15 cellular contexts compared by ENCODE assay signal in the genomic region with DNA sequence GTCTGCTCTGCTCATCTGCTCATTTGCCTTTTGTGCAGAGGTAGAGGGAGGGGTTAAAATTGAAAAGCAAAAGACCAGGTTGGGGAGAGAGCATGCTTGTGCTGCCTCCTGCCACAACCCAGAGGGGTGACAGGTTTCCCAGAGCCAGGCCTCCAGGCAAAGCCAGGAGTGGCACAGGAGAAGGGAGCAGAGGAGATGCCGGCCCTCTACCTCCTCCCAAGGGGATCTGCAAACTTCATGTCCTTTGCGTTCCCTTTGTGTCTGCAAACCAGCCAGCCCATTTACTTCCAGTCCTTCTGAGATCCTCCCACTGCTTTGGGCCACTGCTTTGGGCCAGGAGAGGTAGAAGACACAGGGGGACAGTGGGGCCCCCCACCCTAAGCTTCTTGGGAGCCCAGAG.
A peak's percentile ranks its signal among the peaks of the same experiment; 100 is the strongest.
DNase-seq lines count a peak whose midpoint lies in the region; ATAC-seq and TF ChIP-seq lines count a peak whose summit lies in the region.
"Had no signal": no experiment of that assay in that cellular context is flagged by ENCODE, and none has a peak within 500 bp of the region (broad histone marks: within the 10 kb centered on the region; RNA-seq: fewer than 3 reads in every experiment).

No MANE protein-coding gene starts in this region.

- H3K9me3 Mint-ChIP-seq in GM23338 (no peaks in the 10 kb centered on the region), WTC11 (no peaks in the 10 kb centered on the region)
- no peaks in the 10 kb centered on the region for H3K9me3 Mint-ChIP-seq in activated CD4-positive, alpha-beta memory T cell treated with anti-CD3 and anti-CD28 coated beads for 36 hours
- H3K9me3 Mint-ChIP-seq: CD4-positive, alpha-beta memory T cell had no signal

- CTCF ChIA-PET in WTC11 (lab: Charles Lee), result no interaction called here
- CTCF ChIA-PET in activated CD4-positive, alpha-beta memory T cell treated with anti-CD3 and anti-CD28 coated beads for 36 hours (lab: Charles Lee), result no interaction called here

- intact Hi-C loops in activated CD4-positive, alpha-beta memory T cell treated with anti-CD3 and anti-CD28 coated beads for 36 hours (cut with micrococcal nuclease), result no loop called here
- intact Hi-C loops in gastrocnemius medialis (cut with DNase I; ENCODE audit: low total_unique reads), result no loop called here

- ATAC-seq in GM23338 (peak; percentile 15), WTC11 (peak; percentile 8; the same call in 1 of the 2 replicates), gastrocnemius medialis (no peak)
- ATAC-seq: GM12878 had no signal

- H3K9me3 ChIP-seq in skeletal muscle tissue (ENCODE audit: control insufficient read depth in 3 of 3, low read length in 3 of 3) (no peaks in the 10 kb centered on the region), gastrocnemius medialis (no peaks in the 10 kb centered on the region)

- no peaks in the 10 kb centered on the region for H3K9me2 ChIP-seq in GM23338 (ENCODE audit: insufficient read depth)

- H3K27ac ChIP-seq in GM23338 (ENCODE audit: low read depth), result no peak overlapping the region
- peak overlapping the region; percentile 12 for H3K27ac ChIP-seq in layer of hippocampus (ENCODE audit: low read depth, low read length)
- no peak overlapping the region for H3K27ac ChIP-seq in skeletal muscle tissue (ENCODE audit: low read depth, low read length)
- H3K27ac ChIP-seq in gastrocnemius medialis, result no peak overlapping the region

- POLR2A ChIA-PET in WTC11 (lab: Charles Lee), result no interaction called here
- POLR2A ChIA-PET in activated CD4-positive, alpha-beta memory T cell treated with anti-CD3 and anti-CD28 coated beads for 36 hours (lab: Charles Lee), result no interaction called here

- H3K36me3 Mint-ChIP-seq in GM23338 (ENCODE audit: low read depth) (no peaks in the 10 kb centered on the region), WTC11 (no peaks in the 10 kb centered on the region)
- H3K36me3 Mint-ChIP-seq in activated CD4-positive, alpha-beta memory T cell treated with anti-CD3 and anti-CD28 coated beads for 36 hours, result no peaks in the 10 kb centered on the region
- H3K36me3 Mint-ChIP-seq: CD4-positive, alpha-beta memory T cell had no signal

- H3K4me1 Mint-ChIP-seq in GM23338, result peaks cover 19% of the 10 kb centered on the region
- peaks cover 22% of the 10 kb centered on the region for H3K4me1 Mint-ChIP-seq in WTC11
- H3K4me1 Mint-ChIP-seq in activated CD4-positive, alpha-beta memory T cell treated with anti-CD3 and anti-CD28 coated beads for 36 hours (ENCODE audit: low read depth), result no peaks in the 10 kb centered on the region
- H3K4me1 Mint-ChIP-seq: CD4-positive, alpha-beta memory T cell had no signal

- no peaks in the 10 kb centered on the region for H3K79me2 ChIP-seq in GM23338 (replicated peaks; ENCODE audit: insufficient read depth)

- in situ Hi-C loops in gastrocnemius medialis (cut with MboI; ENCODE audit: low sequenced_read_pairs in 4 of 4), result no loop called here

- DNase-seq in GM23338 (ENCODE audit: low spot score) (no peak), WTC11 (ENCODE audit: low spot score) (no peak), UCSD-AML1 (lab: John Stamatoyannopoulos, UW; ENCODE audit: unreplicated experiment) (no peak), gastrocnemius medialis (no peak)
- DNase-seq in activated CD4-positive, alpha-beta memory T cell treated with anti-CD3 and anti-CD28 coated beads for 36 hours, result no peak
- DNase-seq: Calu3; CD4-positive, alpha-beta memory T cell; GF-D8; HCEC 1CT; NCI-H1105; NCI-H2081 treated with DMSO at 0.1 percent for 48 hours; SHP77 treated with DMSO at 0.1 percent for 48 hours had no signal

- no peaks in the 10 kb centered on the region for H3K36me3 ChIP-seq in GM23338 (ENCODE audit: insufficient read depth)
- H3K36me3 ChIP-seq in skeletal muscle tissue (ENCODE audit: control insufficient read depth in 3 of 3, insufficient read depth in 3 of 3, low read length in 3 of 3), result no peaks in the 10 kb centered on the region
- no peaks in the 10 kb centered on the region for H3K36me3 ChIP-seq in gastrocnemius medialis

- H3F3A ChIP-seq in GM23338 (replicated peaks; ENCODE audit: low read depth), result no peaks in the 10 kb centered on the region

- no peak for TF ChIP-seq POLR2A in gastrocnemius medialis (IDR thresholded peaks at IDR 0.05)

- H3K27me3 Mint-ChIP-seq in GM23338 (ENCODE audit: insufficient read depth, low read depth, poor library complexity) (peaks cover 7% of the 10 kb centered on the region), WTC11 (ENCODE audit: low read depth) (no peaks in the 10 kb centered on the region)
- peaks cover 17% of the 10 kb centered on the region for H3K27me3 Mint-ChIP-seq in activated CD4-positive, alpha-beta memory T cell treated with anti-CD3 and anti-CD28 coated beads for 36 hours

- TF ChIP-seq CTCF in GM23338 (conservative IDR thresholded peaks at IDR 0.05; ENCODE audit: low read depth in 2 of 2) (no peak), WTC11 (IDR thresholded peaks at IDR 0.05) (no peak), gastrocnemius medialis (IDR thresholded peaks at IDR 0.05 in 4 of 5, conservative IDR thresholded peaks at IDR 0.05 in 1 of 5) (no peak)

- H3K4me2 ChIP-seq in GM23338, result no peak overlapping the region

- no peak overlapping the region for H3K27ac Mint-ChIP-seq in GM23338
- H3K27ac Mint-ChIP-seq in WTC11, result no peak overlapping the region
- no peak overlapping the region for H3K27ac Mint-ChIP-seq in activated CD4-positive, alpha-beta memory T cell treated with anti-CD3 and anti-CD28 coated beads for 36 hours

- H3K4me3 Mint-ChIP-seq in GM23338 (no peak overlapping the region), WTC11 (no peak overlapping the region)
- no peak overlapping the region for H3K4me3 Mint-ChIP-seq in activated CD4-positive, alpha-beta memory T cell treated with anti-CD3 and anti-CD28 coated beads for 36 hours
- H3K4me3 Mint-ChIP-seq: CD4-positive, alpha-beta memory T cell had no signal

- H3K4me1 ChIP-seq in GM23338 (ENCODE audit: insufficient read depth) (peaks cover 3% of the 10 kb centered on the region; the same call in 1 of the 2 replicates), skeletal muscle tissue (ENCODE audit: control insufficient read depth in 3 of 3, insufficient read depth in 3 of 3, low read length in 3 of 3) (peaks cover 15 to 33% (median 29%) of the 10 kb centered on the region in 3 donors), gastrocnemius medialis (peaks cover 8 to 14% of the 10 kb centered on the region in 2 donors)

- no peak overlapping the region for H2AFZ ChIP-seq in GM23338

- H3K9ac ChIP-seq in skeletal muscle tissue (ENCODE audit: low read depth in 1 of 3, low read length in 3 of 3), result peak overlapping the region in 2 of 3 donors; percentile 25 to 33

- no peak overlapping the region for H3K4me3 ChIP-seq in GM23338
- H3K4me3 ChIP-seq in skeletal muscle tissue (ENCODE audit: low read length in 3 of 3), result peak overlapping the region in 1 of 3 donors; percentile 6
- H3K4me3 ChIP-seq in gastrocnemius medialis, result no peak overlapping the region
- H3K4me3 ChIP-seq: GM12878 had no signal

- H4K20me1 ChIP-seq in GM23338 (replicated peaks; ENCODE audit: insufficient read depth), result no peaks in the 10 kb centered on the region

- H3K27me3 ChIP-seq in GM23338 (ENCODE audit: insufficient read depth), result no peaks in the 10 kb centered on the region
- no peaks in the 10 kb centered on the region for H3K27me3 ChIP-seq in layer of hippocampus (ENCODE audit: control insufficient read depth, insufficient read depth, low read length)
- peaks cover 0 to 7% (median 0%) of the 10 kb centered on the region in 3 donors for H3K27me3 ChIP-seq in skeletal muscle tissue (ENCODE audit: control insufficient read depth in 3 of 3, insufficient read depth in 3 of 3, low read length in 3 of 3)
- no peaks in the 10 kb centered on the region for H3K27me3 ChIP-seq in gastrocnemius medialis

TF ChIP-seq in GM23338, 12 proteins besides CTCF, POLR2A, EP300 and RAD21 (continues in another document):
- TF ChIP-seq CREB1 (CRISPR knock-in tag; IDR thresholded peaks at IDR 0.05; ENCODE audit: low read depth) (no peak), EZH2phosphoT487 (IDR thresholded peaks at IDR 0.05; ENCODE audit: unreplicated experiment) (no peak)

TF ChIP-seq in WTC11, 78 proteins besides CTCF, POLR2A, EP300 and RAD21:
- TF ChIP-seq CREM (CRISPR knock-in tag; IDR thresholded peaks at IDR 0.05) (no peak), ZNF317 (CRISPR knock-in tag; IDR thresholded peaks at IDR 0.05; ENCODE audit: borderline replicate concordance, low read depth) (no peak), TCF7 (CRISPR knock-in tag; IDR thresholded peaks at IDR 0.05; ENCODE audit: low read depth) (no peak)

Comparison
In these comparisons a context has a peak if more than half of its experiments do, and no peak if none do; other contexts are left out.
1. ATAC-seq: peak in GM23338 (single experiment) and WTC11 (single experiment); none in gastrocnemius medialis (0 of 2).